In genomic region chr4:15681372-15682339, GRCh38 we compare ENCODE assay signal across 8 cellular contexts. TPM values are rescaled to one million over a fixed set of nuclear protein-coding genes. Genes with fewer than 3 reads are reported as not detected.
DNase-seq lines count a peak whose midpoint lies in the region; ATAC-seq and TF ChIP-seq lines count a peak whose summit lies in the region.

FAM200B (plus strand) TSS chr4:15681827; CDS start chr4:15686978, 5,151 bp downstream.

- 0 to 1% methylated on average over 20 to 28 of the region's 56 CpGs for WGBS in esophagus squamous epithelium, 2 donors

- peak within 1 kb of the TSS; percentile 85; the same call in 1 of the 2 replicates for H2AFZ ChIP-seq in Karpas-422 (ENCODE audit: low read length)

- peak in 4 of 6 experiments; percentile 16 to 40 (median 26) for TF ChIP-seq CTCF in esophagus squamous epithelium (IDR thresholded peaks at IDR 0.05)

- H3K9ac ChIP-seq in Karpas-422 (ENCODE audit: low read length): peak within 1 kb of the TSS; percentile 93

- H3K4me1 ChIP-seq in Karpas-422 (ENCODE audit: low read length) (peaks cover 51% of the 10 kb centered on the region), esophagus squamous epithelium (peaks cover 3 to 89% (median 19%) of the 10 kb centered on the region in 3 donors)

- peak within 1 kb of the TSS; percentile 86 for H3K27ac ChIP-seq in Karpas-422 (ENCODE audit: low read length)
- H3K27ac ChIP-seq in esophagus squamous epithelium: peak within 1 kb of the TSS; percentile 91 to 95 (median 92)

- H3K9me3 ChIP-seq in Karpas-422 (ENCODE audit: low read length) (no peaks in the 10 kb centered on the region), esophagus squamous epithelium (no peaks in the 10 kb centered on the region)

- peak; percentile 94 for ATAC-seq in GM21825 (IDR thresholded peaks at IDR 0.05; ENCODE audit: unreplicated experiment)

- H3K9me2 ChIP-seq in Karpas-422 (replicated peaks; ENCODE audit: insufficient read depth, low read length): no peaks in the 10 kb centered on the region

- TF ChIP-seq POLR2A in esophagus squamous epithelium (IDR thresholded peaks at IDR 0.05): peak in 3 of 4 donors; percentile 79 to 85 (median 80)

- intact Hi-C loops in esophagus squamous epithelium (cut with DNase I): no loop called here

- peak within 1 kb of the TSS; percentile 94 for H3K4me3 ChIP-seq in Karpas-422 (ENCODE audit: low read length)
- H3K4me3 ChIP-seq in esophagus squamous epithelium: peak within 1 kb of the TSS; percentile 60 to 79 (median 69)

- H3K27me3 ChIP-seq in Karpas-422 (ENCODE audit: low read length): no peaks in the 10 kb centered on the region
- no peaks in the 10 kb centered on the region for H3K27me3 ChIP-seq in esophagus squamous epithelium

- H4K20me1 ChIP-seq in Karpas-422 (ENCODE audit: insufficient read depth, low read depth, low read length): no peaks in the 10 kb centered on the region

- peak within 1 kb of the TSS; percentile 71 for H3K4me2 ChIP-seq in Karpas-422 (ENCODE audit: low read depth, low read length, poor library complexity, severe bottlenecking)

- H3K79me2 ChIP-seq in Karpas-422 (ENCODE audit: low read length): peaks cover 73% of the 10 kb centered on the region

- H3K36me3 ChIP-seq in Karpas-422 (ENCODE audit: insufficient read depth, low read length): peaks cover 15% of the 10 kb centered on the region; the same call in 1 of the 2 replicates
- H3K36me3 ChIP-seq in esophagus squamous epithelium: peaks cover 0 to 7% (median 0%) of the 10 kb centered on the region in 3 donors

- DNase-seq in DMS79 treated with DMSO at 0.1 percent for 48 hours (lab: John Stamatoyannopoulos, UW) (peak; percentile 86), Karpas-422 (peak; percentile 99), RKO (ENCODE audit: low spot score) (peak; percentile 97), activated T-helper 1 cell treated with Interleukin-2 at 50 U/mL for 16 hours (ENCODE audit: low read depth) (peak; percentile 90), esophagus squamous epithelium (lab: John Stamatoyannopoulos, UW) (peak; percentile 77), myocyte (ENCODE audit: low read depth) (peak; percentile 99)
- DNase-seq in stimulated activated CD8-positive, alpha-beta memory T cell treated with anti-CD3 and anti-CD28 coated beads, Interleukin-7, amount 100 ng/mL, for 48 hours (ENCODE audit: extremely low read depth in 1 of 2, low read depth in 1 of 2): peak; percentile 97

RNA-seq across cellular contexts. Expression of gene FAM200B, which starts in this region (rescaled TPM):
- total RNA-seq in Karpas-422 (2014; rRNA removed; shearing (Covaris generic); ENCODE audit: low replicate concordance): 15.1 and 18.3 TPM in 2 replicates
- 10 to 100 TPM; 17.1 to 39.6 (median 31.4) TPM for total RNA-seq in esophagus squamous epithelium
- 27.8 and 36.1 TPM in 2 replicates for total RNA-seq in myocyte
- 47.6 TPM for polyA plus RNA-seq in myocyte (2012)

Comparison
In these comparisons a context has a peak if more than half of its experiments do, and no peak if none do; other contexts are left out.
1. Peak in every context shown above with its lines: DNase-seq, ATAC-seq, H3K4me3 ChIP-seq and H3K27ac ChIP-seq.